2 cellular contexts compared by ENCODE assay signal in the genomic region with DNA sequence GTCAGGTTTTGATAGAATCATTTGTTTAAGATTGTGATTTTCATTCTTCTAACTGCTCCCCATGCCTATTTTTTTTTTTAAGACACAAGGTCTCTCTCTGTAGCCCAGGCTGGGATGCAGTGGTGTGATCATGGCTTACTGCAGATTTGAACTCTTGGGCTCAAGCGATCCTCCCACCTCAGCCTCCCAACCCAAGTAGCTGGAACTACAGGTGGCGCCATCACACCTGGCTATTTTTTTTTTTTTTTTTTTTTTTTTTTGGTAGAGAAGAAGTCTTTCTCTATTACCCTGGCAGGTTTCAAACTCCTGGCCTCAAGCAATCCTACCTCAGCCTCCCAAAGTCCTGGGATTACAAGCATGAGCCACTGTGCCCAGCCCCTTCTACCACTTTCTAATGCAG.
TF ChIP-seq lines count a peak whose summit lies in the region.

No MANE protein-coding gene starts in this region.

TF ChIP-seq in H1, 55 proteins besides CTCF, POLR2A, EP300 and RAD21 (continued from another document):
- TF ChIP-seq SAP30 (IDR thresholded peaks at IDR 0.05; ENCODE audit: insufficient read depth, insufficient replicate concordance, low read length) (no peak), TBP (IDR thresholded peaks at IDR 0.05; ENCODE audit: low read depth, low read length) (no peak)

TF ChIP-seq in WTC11, 78 proteins besides CTCF, POLR2A, EP300 and RAD21:
- TF ChIP-seq, protein P1, sequence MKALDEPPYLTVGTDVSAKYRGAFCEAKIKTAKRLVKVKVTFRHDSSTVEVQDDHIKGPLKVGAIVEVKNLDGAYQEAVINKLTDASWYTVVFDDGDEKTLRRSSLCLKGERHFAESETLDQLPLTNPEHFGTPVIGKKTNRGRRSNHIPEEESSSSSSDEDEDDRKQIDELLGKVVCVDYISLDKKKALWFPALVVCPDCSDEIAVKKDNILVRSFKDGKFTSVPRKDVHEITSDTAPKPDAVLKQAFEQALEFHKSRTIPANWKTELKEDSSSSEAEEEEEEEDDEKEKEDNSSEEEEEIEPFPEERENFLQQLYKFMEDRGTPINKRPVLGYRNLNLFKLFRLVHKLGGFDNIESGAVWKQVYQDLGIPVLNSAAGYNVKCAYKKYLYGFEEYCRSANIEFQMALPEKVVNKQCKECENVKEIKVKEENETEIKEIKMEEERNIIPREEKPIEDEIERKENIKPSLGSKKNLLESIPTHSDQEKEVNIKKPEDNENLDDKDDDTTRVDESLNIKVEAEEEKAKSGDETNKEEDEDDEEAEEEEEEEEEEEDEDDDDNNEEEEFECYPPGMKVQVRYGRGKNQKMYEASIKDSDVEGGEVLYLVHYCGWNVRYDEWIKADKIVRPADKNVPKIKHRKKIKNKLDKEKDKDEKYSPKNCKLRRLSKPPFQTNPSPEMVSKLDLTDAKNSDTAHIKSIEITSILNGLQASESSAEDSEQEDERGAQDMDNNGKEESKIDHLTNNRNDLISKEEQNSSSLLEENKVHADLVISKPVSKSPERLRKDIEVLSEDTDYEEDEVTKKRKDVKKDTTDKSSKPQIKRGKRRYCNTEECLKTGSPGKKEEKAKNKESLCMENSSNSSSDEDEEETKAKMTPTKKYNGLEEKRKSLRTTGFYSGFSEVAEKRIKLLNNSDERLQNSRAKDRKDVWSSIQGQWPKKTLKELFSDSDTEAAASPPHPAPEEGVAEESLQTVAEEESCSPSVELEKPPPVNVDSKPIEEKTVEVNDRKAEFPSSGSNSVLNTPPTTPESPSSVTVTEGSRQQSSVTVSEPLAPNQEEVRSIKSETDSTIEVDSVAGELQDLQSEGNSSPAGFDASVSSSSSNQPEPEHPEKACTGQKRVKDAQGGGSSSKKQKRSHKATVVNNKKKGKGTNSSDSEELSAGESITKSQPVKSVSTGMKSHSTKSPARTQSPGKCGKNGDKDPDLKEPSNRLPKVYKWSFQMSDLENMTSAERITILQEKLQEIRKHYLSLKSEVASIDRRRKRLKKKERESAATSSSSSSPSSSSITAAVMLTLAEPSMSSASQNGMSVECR (CRISPR knock-in tag; IDR thresholded peaks at IDR 0.05; ENCODE audit: borderline replicate concordance), result no peak
- TF ChIP-seq ZSCAN18 (CRISPR knock-in tag; IDR thresholded peaks at IDR 0.05) (no peak), E2F1 (CRISPR knock-in tag; IDR thresholded peaks at IDR 0.05) (no peak), FOXJ3 (CRISPR knock-in tag; IDR thresholded peaks at IDR 0.05; ENCODE audit: borderline replicate concordance) (no peak), PREB (CRISPR knock-in tag; IDR thresholded peaks at IDR 0.05; ENCODE audit: borderline replicate concordance) (no peak), SP1 (CRISPR knock-in tag; conservative IDR thresholded peaks at IDR 0.05) (no peak), ZNF512 (CRISPR knock-in tag; IDR thresholded peaks at IDR 0.05; ENCODE audit: borderline replicate concordance) (no peak)
- TF ChIP-seq, protein P2, sequence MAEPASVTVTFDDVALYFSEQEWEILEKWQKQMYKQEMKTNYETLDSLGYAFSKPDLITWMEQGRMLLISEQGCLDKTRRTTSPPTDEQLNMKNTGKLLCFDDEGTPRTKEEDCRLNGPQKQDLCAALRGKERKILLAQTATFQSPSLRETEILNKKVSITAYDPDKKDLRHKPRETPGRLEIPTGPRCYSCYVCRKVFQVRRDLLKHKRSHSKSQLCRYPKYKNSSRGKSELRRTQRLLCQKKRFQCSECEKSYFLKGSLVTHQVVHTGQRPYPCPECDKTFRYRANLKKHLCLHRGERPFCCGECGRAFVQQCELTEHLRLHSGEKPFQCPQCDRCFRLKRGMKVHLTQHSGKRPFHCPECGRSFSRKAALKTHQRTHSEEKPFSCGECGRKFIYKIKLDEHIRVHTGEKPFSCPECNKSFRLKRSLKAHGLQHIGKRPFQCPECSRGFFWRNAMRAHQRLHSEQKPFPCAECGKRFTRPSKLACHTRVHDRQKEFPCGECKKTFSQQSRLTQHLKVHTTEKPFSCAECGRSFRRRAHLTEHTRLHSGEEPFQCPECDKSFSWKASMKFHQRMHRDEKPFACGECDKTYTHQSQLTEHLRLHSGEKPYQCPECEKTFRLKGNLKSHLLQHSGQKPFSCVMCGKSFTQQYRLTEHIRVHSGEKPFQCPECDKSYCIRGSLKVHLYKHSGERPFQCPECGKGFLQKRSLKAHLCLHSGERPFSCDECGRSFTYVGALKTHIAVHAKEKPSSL (CRISPR knock-in tag; conservative IDR thresholded peaks at IDR 0.05), result no peak
TF ChIP-seq in WTC11: peak in this region for 0.
